In genomic region chr7:154426778-154427177, GRCh38 we compare ENCODE assay signal across 26 cellular contexts.
"Had no signal": no experiment of that assay in that cellular context is flagged by ENCODE, and none has a peak within 500 bp of the region (broad histone marks: within the 10 kb centered on the region; RNA-seq: fewer than 3 reads in every experiment).

No MANE protein-coding gene starts in this region.

- H3K4me1 ChIP-seq: heart left ventricle, left ventricle myocardium inferior, parathyroid adenoma, testis, transverse colon, upper lobe of right lung had no signal

- H3K27me3 Mint-ChIP-seq: naive thymus-derived CD4-positive, alpha-beta T cell; natural killer cell treated with Interleukin-12 subunit alpha and Interleukin-12 subunit beta and Interleukin-15 and Interleukin-18, amount 100 ng/mL, for 72 hours; progenitor cell of endocrine pancreas; stimulated activated naive B cell treated with anti-CD40 and anti-IgM and Interleukin-4, amounts not matched to agents 10 μg/mL and 1 μg/mL and 100 μg/mL, for 72 hours had no signal

- H3K27ac ChIP-seq: heart left ventricle, left ventricle myocardium inferior, parathyroid adenoma, skin epidermis, stomach, testis, thyroid gland, transverse colon, upper lobe of right lung had no signal

- DNase-seq: heart left ventricle; immature natural killer cell; kidney; left ventricle myocardium inferior; mesendoderm; mucosa of descending colon; naive thymus-derived CD4-positive, alpha-beta T cell; retina; right cardiac atrium; stimulated activated CD4-positive, alpha-beta T cell treated with anti-CD3 and anti-CD28 coated beads, Interleukin-12 subunit alpha, Interleukin-12 subunit beta, amount 100 ng/mL, for 4 hours; stimulated activated CD4-positive, alpha-beta T cell treated with anti-CD3 and anti-CD28 coated beads, Interleukin-15, amount 100 ng/mL, for 24 hours; stimulated activated CD4-positive, alpha-beta T cell treated with anti-CD3 and anti-CD28 coated beads, Interleukin-2, amount 100 ng/mL, for 24 hours; stimulated activated CD4-positive, alpha-beta T cell treated with anti-CD3 and anti-CD28 coated beads, Interleukin-4, amount 100 ng/mL, for 1 hour; stimulated activated naive B cell treated with anti-CD40 and anti-IgM and Interleukin-4, amounts not matched to agents 10 μg/mL and 1 μg/mL and 100 μg/mL, for 72 hours; stimulated activated naive CD8-positive, alpha-beta T cell treated with anti-CD3 and anti-CD28 coated beads, Interleukin-15, Interleukin-2, amounts not matched to agents 100 U/mL and 50 U/mL, for 24 hours; stomach; testis; thyroid gland; transverse colon; upper lobe of right lung had no signal

- H3K4me1 Mint-ChIP-seq: immature natural killer cell; mesothelial cell of epicardium; naive thymus-derived CD4-positive, alpha-beta T cell; stimulated activated naive B cell treated with anti-CD40 and anti-IgM and Interleukin-4, amounts not matched to agents 10 μg/mL and 1 μg/mL and 100 μg/mL, for 72 hours had no signal

- H3K4me3 Mint-ChIP-seq: immature natural killer cell; mesothelial cell of epicardium; naive thymus-derived CD4-positive, alpha-beta T cell; natural killer cell treated with Interleukin-12 subunit alpha and Interleukin-12 subunit beta and Interleukin-15 and Interleukin-18, amount 100 ng/mL, for 72 hours; stimulated activated naive B cell treated with anti-CD40 and anti-IgM and Interleukin-4, amounts not matched to agents 10 μg/mL and 1 μg/mL and 100 μg/mL, for 72 hours had no signal

- H3K4me3 ChIP-seq: heart left ventricle, left ventricle myocardium inferior, lung, mucosa of descending colon, skin epidermis, stomach, testis, thyroid gland, transverse colon, upper lobe of right lung had no signal

- H3K9me3 Mint-ChIP-seq: mesothelial cell of epicardium had no signal

- H3K27ac Mint-ChIP-seq: immature natural killer cell; mesothelial cell of epicardium; naive thymus-derived CD4-positive, alpha-beta T cell; natural killer cell treated with Interleukin-12 subunit alpha and Interleukin-12 subunit beta and Interleukin-15 and Interleukin-18, amount 100 ng/mL, for 72 hours; progenitor cell of endocrine pancreas; stimulated activated naive B cell treated with anti-CD40 and anti-IgM and Interleukin-4, amounts not matched to agents 10 μg/mL and 1 μg/mL and 100 μg/mL, for 72 hours had no signal

- H3K36me3 Mint-ChIP-seq: immature natural killer cell; mesothelial cell of epicardium; naive thymus-derived CD4-positive, alpha-beta T cell; natural killer cell treated with Interleukin-12 subunit alpha and Interleukin-12 subunit beta and Interleukin-15 and Interleukin-18, amount 100 ng/mL, for 72 hours; stimulated activated naive B cell treated with anti-CD40 and anti-IgM and Interleukin-4, amounts not matched to agents 10 μg/mL and 1 μg/mL and 100 μg/mL, for 72 hours had no signal

- H3K9me3 ChIP-seq: heart left ventricle, left ventricle myocardium inferior, mucosa of descending colon, stomach, testis, thyroid gland, transverse colon, upper lobe of right lung had no signal

- H3K27me3 ChIP-seq: heart left ventricle, stomach, testis, thyroid gland, transverse colon, upper lobe of right lung had no signal

- H3K36me3 ChIP-seq: heart left ventricle, left ventricle myocardium inferior, stomach, thyroid gland, transverse colon, upper lobe of right lung had no signal
